ENCODE assay signal across 11 cellular contexts in the genomic region with DNA sequence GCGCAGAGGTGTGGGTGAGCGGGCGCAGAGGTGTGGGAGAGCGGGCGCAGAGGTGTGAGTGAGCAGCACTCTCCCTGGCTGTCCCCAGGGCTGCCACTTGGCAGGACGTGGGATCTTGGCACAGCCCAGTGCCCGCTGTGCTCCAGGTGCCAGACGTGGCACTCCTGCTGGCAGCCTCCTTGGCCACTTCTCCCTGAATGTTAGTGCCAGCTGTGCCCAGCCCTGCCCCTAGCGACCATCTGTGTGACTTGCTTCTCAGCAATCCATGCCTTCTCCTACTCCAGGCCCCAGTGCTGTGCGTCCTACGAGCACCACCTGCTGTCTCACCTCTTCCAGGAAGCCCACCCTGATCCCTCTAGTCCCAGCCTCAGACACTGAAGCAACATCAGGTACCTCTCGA. TPM values are rescaled to one million over a fixed set of nuclear protein-coding genes. Genes with fewer than 3 reads are reported as not detected.
DNase-seq lines count a peak whose midpoint lies in the region; ATAC-seq, FAIRE-seq and TF ChIP-seq lines count a peak whose summit lies in the region.
"Had no signal": no experiment of that assay in that cellular context is flagged by ENCODE, and none has a peak within 500 bp of the region (broad histone marks: within the 10 kb centered on the region; RNA-seq: fewer than 3 reads in every experiment).

No MANE protein-coding gene starts in this region.

- H3K4me3 ChIP-seq in right atrium auricular region = no peak overlapping the region
- H3K4me3 ChIP-seq in CD8-positive, alpha-beta T cell (ENCODE audit: low read depth, low read length) = no peak overlapping the region

- POLR2A ChIA-PET in CD8-positive, alpha-beta T cell (lab: Charles Lee) = interaction anchor here (1.3 to 1.6 kb wide), 4 partner anchors 209 to 284 kb away, joined by 3 to 7 read pairs (median 4); no protein-coding TSS in a partner anchor

- no peaks in the 10 kb centered on the region for H3K9me3 Mint-ChIP-seq in CD8-positive, alpha-beta T cell

- no peaks in the 10 kb centered on the region for H3K9me3 ChIP-seq in right atrium auricular region
- H3K9me3 ChIP-seq in CD8-positive, alpha-beta T cell (ENCODE audit: low read length) = no peaks in the 10 kb centered on the region

- no peak for TF ChIP-seq POLR2A in GM12891 (IDR thresholded peaks at IDR 0.05; ENCODE audit: low read depth, low read length)

- no peak for FAIRE-seq in GM12891 (lab: Jason Lieb, UNC)

- H3K27me3 Mint-ChIP-seq in CD8-positive, alpha-beta T cell (ENCODE audit: low read depth) = no peaks in the 10 kb centered on the region

- DNase-seq in AG20443 (ENCODE audit: low spot score) (peak; percentile 45), Kasumi-1 (lab: John Stamatoyannopoulos, UW) (peak; percentile 14 to 37), RPMI7951 (ENCODE audit: low read depth) (peak; percentile 26), right atrium auricular region (ENCODE audit: low spot score) (no peak), KG1 (lab: John Stamatoyannopoulos, UW) (no peak), GM12891 (ENCODE audit: insufficient read length, low spot score) (no peak)
- no peak for DNase-seq in CD8-positive, alpha-beta T cell
- DNase-seq: stimulated activated CD4-positive, alpha-beta T cell treated with anti-CD3 and anti-CD28 coated beads, Interleukin-4, amount 100 ng/mL, for 1 hour had no signal

- peak; percentile 23 to 62 for TF ChIP-seq CTCF in right atrium auricular region (IDR thresholded peaks at IDR 0.05)
- no peak for TF ChIP-seq CTCF in CD8-positive, alpha-beta T cell (IDR thresholded peaks at IDR 0.05)

- H3K4me3 Mint-ChIP-seq in CD8-positive, alpha-beta T cell = no peak overlapping the region

- H3K27ac ChIP-seq in right atrium auricular region = no peak overlapping the region
- no peak overlapping the region for H3K27ac ChIP-seq in CD8-positive, alpha-beta T cell (ENCODE audit: low read depth, low read length)

- intact Hi-C loops in CD8-positive, alpha-beta T cell (cut with DNase I, micrococcal nuclease) = loop anchor here in 1 of 2 experiments (10.0 kb wide), 1 partner anchor 55 kb away; no protein-coding TSS in a partner anchor

- no peak for ATAC-seq in CD8-positive, alpha-beta T cell
- ATAC-seq in GM19023 (IDR thresholded peaks at IDR 0.05; ENCODE audit: unreplicated experiment) = no peak

- peaks cover 2% of the 10 kb centered on the region for H3K4me1 Mint-ChIP-seq in CD8-positive, alpha-beta T cell (ENCODE audit: low read depth)

- H3K36me3 Mint-ChIP-seq in CD8-positive, alpha-beta T cell = no peaks in the 10 kb centered on the region

- H3K27me3 ChIP-seq in right atrium auricular region = no peaks in the 10 kb centered on the region
- H3K27me3 ChIP-seq in CD8-positive, alpha-beta T cell (ENCODE audit: insufficient read depth, low read length) = no peaks in the 10 kb centered on the region

- H3K4me1 ChIP-seq in right atrium auricular region = peaks cover 0 to 9% of the 10 kb centered on the region in 2 donors
- peaks cover 13% of the 10 kb centered on the region for H3K4me1 ChIP-seq in CD8-positive, alpha-beta T cell (ENCODE audit: insufficient read depth, low read length)

- CTCF ChIA-PET in CD8-positive, alpha-beta T cell (lab: Charles Lee) = interaction anchor here (0.7 to 11.8 kb wide), 31 partner anchors 9 to 631 kb away, joined by 3 to 231 read pairs (median 7); a partner anchor contains a TSS

- no peaks in the 10 kb centered on the region for H3K36me3 ChIP-seq in right atrium auricular region
- no peaks in the 10 kb centered on the region for H3K36me3 ChIP-seq in CD8-positive, alpha-beta T cell (ENCODE audit: insufficient read depth, low read length)

- H3K27ac Mint-ChIP-seq in CD8-positive, alpha-beta T cell = no peak overlapping the region

TF ChIP-seq in GM12891, 5 proteins besides CTCF, POLR2A, EP300 and RAD21:
- no peak for TF ChIP-seq POU2F2 (IDR thresholded peaks at IDR 0.05; ENCODE audit: low read depth, low read length)
- TF ChIP-seq TAF1 (IDR thresholded peaks at IDR 0.05; ENCODE audit: low read depth, low read length) = no peak
- no peak for TF ChIP-seq POLR2AphosphoS5 (IDR thresholded peaks at IDR 0.05; ENCODE audit: low read depth, low read length)
- TF ChIP-seq PAX5 (IDR thresholded peaks at IDR 0.05; ENCODE audit: insufficient read depth, low read length, severe bottlenecking) = no peak
- no peak for TF ChIP-seq SPI1 (IDR thresholded peaks at IDR 0.05; ENCODE audit: low read depth, low read length)
TF ChIP-seq in GM12891: peak in this region for 0.

RNA-seq across cellular contexts. Expression of a gene that starts 30.5 kb away (rescaled TPM):
- not detected in 2 replicates for total RNA-seq in RPMI7951 (2014; rRNA removed; shearing (Covaris generic))
- total RNA-seq in right atrium auricular region = not detected
- total RNA-seq in CD8-positive, alpha-beta T cell = not detected
- not detected for polyA plus RNA-seq in GM12891 (2012; ENCODE audit: low read depth, missing spikeins)
- total RNA-seq: aorta; T-helper 2 cell treated with Interferon-gamma antibody and Interleukin-4, amounts not matched to agents 100 ng/mL and 5 ng/mL, for 36 hours had no signal
- polyA plus RNA-seq: aorta had no signal

RNA-seq across cellular contexts. Expression of a gene that starts 41.8 kb away (rescaled TPM):
- not detected in 2 replicates for total RNA-seq in RPMI7951 (2014; rRNA removed; shearing (Covaris generic))
- total RNA-seq in right atrium auricular region = not detected
- total RNA-seq in CD8-positive, alpha-beta T cell = not detected
- not detected for polyA plus RNA-seq in GM12891 (2012; ENCODE audit: low read depth, missing spikeins)
- total RNA-seq: aorta; T-helper 2 cell treated with Interferon-gamma antibody and Interleukin-4, amounts not matched to agents 100 ng/mL and 5 ng/mL, for 36 hours had no signal
- polyA plus RNA-seq: aorta had no signal

RNA-seq across cellular contexts. Expression of a gene that starts 49.1 kb away (rescaled TPM):
- total RNA-seq in RPMI7951 (2014; rRNA removed; shearing (Covaris generic)) = not detected in 2 replicates
- total RNA-seq in right atrium auricular region = not detected
- total RNA-seq in CD8-positive, alpha-beta T cell = not detected
- not detected for polyA plus RNA-seq in GM12891 (2012; ENCODE audit: low read depth, missing spikeins)
- total RNA-seq: aorta; T-helper 2 cell treated with Interferon-gamma antibody and Interleukin-4, amounts not matched to agents 100 ng/mL and 5 ng/mL, for 36 hours had no signal
- polyA plus RNA-seq: aorta had no signal

RNA-seq across cellular contexts. Expression of a gene that starts 54.2 kb away (rescaled TPM):
- total RNA-seq in RPMI7951 (2014; rRNA removed; shearing (Covaris generic)) = 1.6 and 1.9 TPM in 2 replicates
- total RNA-seq in right atrium auricular region = 1 to 10 TPM; 1.1 to 1.7 TPM
- under 1 TPM; 0.39 to 0.68 TPM for total RNA-seq in CD8-positive, alpha-beta T cell
- polyA plus RNA-seq in GM12891 (2012; ENCODE audit: low read depth, missing spikeins) = 0.37 TPM

Comparison
In these comparisons a context has a peak if more than half of its experiments do, and no peak if none do; other contexts are left out.
1. DNase-seq: peak in AG20443 (single experiment), Kasumi-1 (2 of 2) and RPMI7951 (single experiment); none in right atrium auricular region (single experiment), KG1 (single experiment), CD8-positive, alpha-beta T cell (0 of 7) and GM12891 (single experiment).